2 cellular contexts compared by ENCODE assay signal in genomic region chr1:144020001-144020738, GRCh38. TPM values are rescaled to one million over a fixed set of nuclear protein-coding genes. Genes with fewer than 3 reads are reported as not detected.
"Had no signal": no experiment of that assay in that cellular context is flagged by ENCODE, and none has a peak within 500 bp of the region (broad histone marks: within the 10 kb centered on the region; RNA-seq: fewer than 3 reads in every experiment).

No MANE protein-coding gene starts in this region.

RNA-seq across cellular contexts. Expression of gene FAM72C, which starts 48.4 kb away (rescaled TPM):
- total RNA-seq: sigmoid colon, upper lobe of right lung had no signal
